In the genomic region with DNA sequence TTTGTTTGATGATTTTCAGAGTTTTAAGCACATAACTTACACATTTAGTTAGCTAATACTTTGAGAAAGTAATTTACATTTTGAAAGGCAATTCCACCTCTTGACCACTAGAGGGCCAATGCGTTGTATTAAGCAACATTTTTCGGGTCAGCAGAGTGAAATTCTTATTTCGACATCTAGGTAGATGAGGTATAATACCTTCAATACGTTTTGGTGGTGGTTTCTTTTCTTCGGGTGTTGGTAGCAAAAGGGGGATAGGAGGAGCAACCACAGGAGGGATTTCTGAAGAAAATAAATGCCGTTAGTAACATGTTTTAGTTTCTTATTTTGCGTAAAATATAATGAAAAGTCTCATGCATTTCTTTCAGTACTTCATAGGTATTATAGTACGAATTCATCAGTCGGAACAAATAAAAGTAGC, we compare ENCODE assay signal across 8 cellular contexts.
DNase-seq lines count a peak whose midpoint lies in the region; ATAC-seq, FAIRE-seq and TF ChIP-seq lines count a peak whose summit lies in the region.

No MANE protein-coding gene starts in this region.

- H3K79me2 ChIP-seq in PC-3 (ENCODE audit: low read length): no peaks in the 10 kb centered on the region

- CTCF ChIA-PET in PC-3 (lab: Charles Lee): interaction anchor here (0.5 to 1.2 kb wide), 8 partner anchors 27 to 549 kb away, joined by 3 to 5 read pairs (median 4); no protein-coding TSS in a partner anchor

- H3K36me3 ChIP-seq in PC-3 (ENCODE audit: low read depth, low read length): no peaks in the 10 kb centered on the region
- H3K36me3 ChIP-seq in thoracic aorta: no peaks in the 10 kb centered on the region

- peaks cover 43% of the 10 kb centered on the region for H3K27me3 ChIP-seq in PC-3 (ENCODE audit: low read length)
- H3K27me3 ChIP-seq in thoracic aorta (replicated peaks; ENCODE audit: insufficient read depth): no peaks in the 10 kb centered on the region

- ATAC-seq in PC-3: peak; percentile 53
- ATAC-seq in thoracic aorta (ENCODE audit: insufficient number of reproducible peaks, low FRiP score, low read depth): no peak
- ATAC-seq in HG03442 (IDR thresholded peaks at IDR 0.05; ENCODE audit: unreplicated experiment): no peak
- no peak for ATAC-seq in GM18907 (IDR thresholded peaks at IDR 0.05; ENCODE audit: unreplicated experiment)

- H4K20me1 ChIP-seq in PC-3 (ENCODE audit: low read length): no peaks in the 10 kb centered on the region

- peak overlapping the region; percentile 71 for H3K4me2 ChIP-seq in PC-3 (ENCODE audit: low read length)

- no peak overlapping the region for H3K4me3 Mint-ChIP-seq in activated T-helper 1 cell treated with anti-CD3 and anti-CD28 coated beads, Interleukin-12 subunit alpha, Interleukin-12 subunit beta, Interleukin-2, Interleukin-4 antibody, amounts not matched to agents 30 ng/mL and 10 ng/mL and 1 ng/mL, durations not matched to agents 14 hours and 24 hours and 36 hours

- H3K27ac ChIP-seq in PC-3 (ENCODE audit: low read length) (no peak overlapping the region), thoracic aorta (no peak overlapping the region)

- no peaks in the 10 kb centered on the region for H3F3A ChIP-seq in PC-3 (ENCODE audit: low read length, unreplicated experiment)

- peaks cover 1% of the 10 kb centered on the region for H3K36me3 Mint-ChIP-seq in activated T-helper 1 cell treated with anti-CD3 and anti-CD28 coated beads, Interleukin-12 subunit alpha, Interleukin-12 subunit beta, Interleukin-2, Interleukin-4 antibody, amounts not matched to agents 30 ng/mL and 10 ng/mL and 1 ng/mL, durations not matched to agents 14 hours and 24 hours and 36 hours (ENCODE audit: low read depth)

- no TSS peak for BruUV-seq in PC-3 (replicated peaks; lab: Mats Ljungman, UMichigan)

- peaks cover 5% of the 10 kb centered on the region for H3K4me1 Mint-ChIP-seq in activated T-helper 1 cell treated with anti-CD3 and anti-CD28 coated beads, Interleukin-12 subunit alpha, Interleukin-12 subunit beta, Interleukin-2, Interleukin-4 antibody, amounts not matched to agents 30 ng/mL and 10 ng/mL and 1 ng/mL, durations not matched to agents 14 hours and 24 hours and 36 hours (ENCODE audit: low read depth)

- H3K27ac Mint-ChIP-seq in activated T-helper 1 cell treated with anti-CD3 and anti-CD28 coated beads, Interleukin-12 subunit alpha, Interleukin-12 subunit beta, Interleukin-2, Interleukin-4 antibody, amounts not matched to agents 30 ng/mL and 10 ng/mL and 1 ng/mL, durations not matched to agents 14 hours and 24 hours and 36 hours: no peak overlapping the region

- peaks cover 3% of the 10 kb centered on the region for H3K27me3 Mint-ChIP-seq in activated T-helper 1 cell treated with anti-CD3 and anti-CD28 coated beads, Interleukin-12 subunit alpha, Interleukin-12 subunit beta, Interleukin-2, Interleukin-4 antibody, amounts not matched to agents 30 ng/mL and 10 ng/mL and 1 ng/mL, durations not matched to agents 14 hours and 24 hours and 36 hours (ENCODE audit: insufficient read depth)

- peak overlapping the region; percentile 25; the same call in 1 of the 2 replicates for H3K4me3 ChIP-seq in PC-3 (ENCODE audit: low read length)
- no peak overlapping the region for H3K4me3 ChIP-seq in thoracic aorta

- peak overlapping the region; percentile 59; the same call in 1 of the 2 replicates for H2AFZ ChIP-seq in PC-3 (ENCODE audit: low read length)

- intact Hi-C loops in PC-3 (cut with micrococcal nuclease): no loop called here
- intact Hi-C loops in activated T-helper 1 cell treated with anti-CD3 and anti-CD28 coated beads, Interleukin-12 subunit alpha, Interleukin-12 subunit beta, Interleukin-2, Interleukin-4 antibody, amounts not matched to agents 30 ng/mL and 10 ng/mL and 1 ng/mL, durations not matched to agents 14 hours and 24 hours and 36 hours (cut with micrococcal nuclease): loop anchor here (2.0 kb wide), 2 partner anchors 214 to 222 kb away; partner anchors contain the start of gene FKBP7

- no peaks in the 10 kb centered on the region for H3K9me3 Mint-ChIP-seq in activated T-helper 1 cell treated with anti-CD3 and anti-CD28 coated beads, Interleukin-12 subunit alpha, Interleukin-12 subunit beta, Interleukin-2, Interleukin-4 antibody, amounts not matched to agents 30 ng/mL and 10 ng/mL and 1 ng/mL, durations not matched to agents 14 hours and 24 hours and 36 hours

- no peaks in the 10 kb centered on the region for H3K9me2 ChIP-seq in PC-3 (replicated peaks; ENCODE audit: low read length)

- no peak for FAIRE-seq in GM19239 (lab: Jason Lieb, UNC)

- TF ChIP-seq CTCF in PC-3 (conservative IDR thresholded peaks at IDR 0.05; ENCODE audit: low read depth, low read length) (peak; percentile 88), thoracic aorta (IDR thresholded peaks at IDR 0.05) (peak; percentile 62)

- no peak overlapping the region for H3K9ac ChIP-seq in PC-3 (ENCODE audit: low read length)

- POLR2A ChIA-PET in PC-3 (lab: Charles Lee; ENCODE audit: unreplicated experiment): no interaction called here

- peak; percentile 6 for DNase-seq in COR-L47 (lab: John Stamatoyannopoulos, UW)
- peak; percentile 23 for DNase-seq in GM19239 (ENCODE audit: insufficient read length, low spot score)
- peak; percentile 62 for DNase-seq in PC-3
- DNase-seq in fibroblast of gingiva (ENCODE audit: low read depth): peak; percentile 8
- DNase-seq in thoracic aorta (ENCODE audit: low spot score): no peak
- no peak for DNase-seq in activated T-helper 1 cell treated with anti-CD3 and anti-CD28 coated beads, Interleukin-12 subunit alpha, Interleukin-12 subunit beta, Interleukin-2, Interleukin-4 antibody, amounts not matched to agents 30 ng/mL and 10 ng/mL and 1 ng/mL, durations not matched to agents 14 hours and 24 hours and 36 hours (ENCODE audit: low spot score)

- H3K4me1 ChIP-seq in PC-3 (ENCODE audit: insufficient read depth, low read length) (no peaks in the 10 kb centered on the region), thoracic aorta (ENCODE audit: control insufficient read depth in 1 of 2, low read depth in 2 of 2) (no peaks in the 10 kb centered on the region)

- H3K9me3 ChIP-seq in PC-3 (ENCODE audit: low read length) (no peaks in the 10 kb centered on the region), thoracic aorta (no peaks in the 10 kb centered on the region)

Comparison
In these comparisons a context has a peak if more than half of its experiments do, and no peak if none do; other contexts are left out.
1. DNase-seq: peak in COR-L47 (single experiment), GM19239 (single experiment), PC-3 (single experiment) and fibroblast of gingiva (single experiment); none in thoracic aorta (single experiment) and activated T-helper 1 cell treated with anti-CD3 and anti-CD28 coated beads, Interleukin-12 subunit alpha, Interleukin-12 subunit beta, Interleukin-2, Interleukin-4 antibody, amounts not matched to agents 30 ng/mL and 10 ng/mL and 1 ng/mL, durations not matched to agents 14 hours and 24 hours and 36 hours (single experiment).